17 cellular contexts compared by ENCODE assay signal in the genomic region with DNA sequence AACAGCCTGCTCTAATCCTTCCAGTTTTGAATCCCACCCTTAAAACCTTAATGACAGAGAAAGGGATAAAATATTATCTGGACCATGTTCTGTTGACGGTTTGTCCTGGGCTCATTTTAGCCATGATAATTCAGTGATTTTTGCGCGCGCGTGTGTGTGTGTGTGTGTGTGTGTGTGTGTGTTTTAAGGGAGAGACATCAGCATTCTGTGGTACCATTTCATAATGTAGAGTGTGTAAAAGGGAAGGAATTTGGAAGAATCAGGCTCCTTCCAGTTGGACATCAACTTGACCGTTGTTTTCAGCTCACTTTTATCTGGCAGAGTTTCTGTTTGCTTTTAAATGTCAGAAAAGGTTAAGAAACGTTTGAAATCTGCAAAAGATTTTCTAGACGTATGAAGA.
DNase-seq lines count a peak whose midpoint lies in the region; ATAC-seq and TF ChIP-seq lines count a peak whose summit lies in the region.
"Had no signal": no experiment of that assay in that cellular context is flagged by ENCODE, and none has a peak within 500 bp of the region (broad histone marks: within the 10 kb centered on the region; RNA-seq: fewer than 3 reads in every experiment).

No MANE protein-coding gene starts in this region.

- peaks cover 33% of the 10 kb centered on the region for H3K4me1 ChIP-seq in adipocyte (ENCODE audit: control insufficient read depth, insufficient read depth, low read length)
- H3K4me1 ChIP-seq in vagina = peaks cover 21% of the 10 kb centered on the region

- H3K27me3 ChIP-seq in adipocyte (replicated peaks; ENCODE audit: control insufficient read depth, insufficient read depth, low read length) = no peaks in the 10 kb centered on the region
- H3K27me3 ChIP-seq in vagina = no peaks in the 10 kb centered on the region

- no peak for TF ChIP-seq POLR2A in vagina (IDR thresholded peaks at IDR 0.05)

- intact Hi-C loops in vagina (cut with DNase I) = no loop called here

- no peak for DNase-seq in adipocyte (ENCODE audit: low read depth)
- peak; percentile 33 for DNase-seq in fibroblast of mammary gland (ENCODE audit: low read depth)
- DNase-seq in omental fat pad (ENCODE audit: low spot score) = no peak
- DNase-seq in vagina (ENCODE audit: extremely low spot score in 2 of 2) = no peak
- DNase-seq in activated CD4-positive, CD25-positive, alpha-beta regulatory T cell treated with anti-CD3 and anti-CD28 coated beads, Interleukin-2, amount 50 U/mL, for 72 hours = no peak
- no peak for DNase-seq in AG08395 (ENCODE audit: low spot score)
- no peak for DNase-seq in HPDE6-E6E7 (ENCODE audit: extremely low spot score)
- DNase-seq: C1 segment of cervical spinal cord, DND-41, GF-D8, MV-4-11, NCI-H1436, NCI-H2029 treated with DMSO at 0.1 percent for 48 hours, NCI-H510A treated with DMSO at 0.1 percent for 48 hours had no signal

- TF ChIP-seq CTCF in fibroblast of mammary gland (conservative IDR thresholded peaks at IDR 0.05; ENCODE audit: control insufficient read depth, insufficient read depth, low read depth, low read length) (no peak), omental fat pad (IDR thresholded peaks at IDR 0.05) (no peak), vagina (IDR thresholded peaks at IDR 0.05) (no peak)

- H3K9ac ChIP-seq in adipocyte (ENCODE audit: low read length) = peak overlapping the region; percentile 53

- peak overlapping the region; percentile 21 for H3K4me3 ChIP-seq in adipocyte (ENCODE audit: low read length)
- H3K4me3 ChIP-seq in fibroblast of mammary gland (ENCODE audit: control insufficient read depth, low read depth, low read length) = no peak overlapping the region
- peak overlapping the region in 1 of 2 donors; percentile 10 for H3K4me3 ChIP-seq in vagina
- H3K4me3 ChIP-seq: GM23338, K562 had no signal

- H3K9me3 ChIP-seq in adipocyte (ENCODE audit: control insufficient read depth, low read length) = no peaks in the 10 kb centered on the region
- no peaks in the 10 kb centered on the region for H3K9me3 ChIP-seq in vagina

- ATAC-seq in omental fat pad (ENCODE audit: low FRiP score) = peak; percentile 68
- ATAC-seq: GM23338, HCT116, K562 had no signal

- H3K36me3 ChIP-seq in adipocyte (ENCODE audit: control insufficient read depth, insufficient read depth, low read length, severe bottlenecking) = no peaks in the 10 kb centered on the region
- no peaks in the 10 kb centered on the region for H3K36me3 ChIP-seq in vagina

- H3K27ac ChIP-seq in vagina = peak overlapping the region; percentile 52
